Comparison of ENCODE assay signal across 23 cellular contexts in the genomic region with DNA sequence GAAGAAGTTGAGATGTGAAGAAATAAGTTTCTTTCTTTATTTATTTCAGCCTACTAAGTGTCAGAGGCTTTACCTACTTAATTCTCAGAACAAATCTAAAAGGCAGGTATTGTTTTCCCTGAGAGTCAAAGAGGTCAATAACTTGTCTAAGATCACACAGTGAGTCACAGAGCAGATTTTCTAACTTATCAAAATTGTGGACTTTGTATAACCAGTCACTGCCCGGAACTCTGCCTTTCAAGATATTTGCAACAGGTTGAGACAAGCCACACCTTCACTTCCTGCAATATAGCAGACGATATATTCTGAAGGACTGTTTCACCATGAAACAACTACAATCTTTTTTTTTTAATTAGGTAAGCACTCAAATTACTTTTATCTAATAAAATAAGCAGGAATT. TPM values are rescaled to one million over a fixed set of nuclear protein-coding genes. Genes with fewer than 3 reads are reported as not detected.
DNase-seq lines count a peak whose midpoint lies in the region; FAIRE-seq and TF ChIP-seq lines count a peak whose summit lies in the region.
"Had no signal": no experiment of that assay in that cellular context is flagged by ENCODE, and none has a peak within 500 bp of the region (broad histone marks: within the 10 kb centered on the region; RNA-seq: fewer than 3 reads in every experiment).

No MANE protein-coding gene starts in this region.

- H3K27me3 ChIP-seq in bronchial epithelial cell (ENCODE audit: control insufficient read depth, insufficient read depth, low read length), result no peaks in the 10 kb centered on the region
- H3K27me3 ChIP-seq in hepatocyte, result no peaks in the 10 kb centered on the region
- no peaks in the 10 kb centered on the region for H3K27me3 ChIP-seq in small intestine (ENCODE audit: control insufficient read depth in 2 of 2, insufficient read depth in 2 of 2, low read length in 2 of 2)

- H3K36me3 ChIP-seq in bronchial epithelial cell (ENCODE audit: control insufficient read depth, insufficient read depth, low read length) (no peaks in the 10 kb centered on the region), hepatocyte (replicated peaks; ENCODE audit: insufficient read depth, low read depth) (no peaks in the 10 kb centered on the region), small intestine (ENCODE audit: control insufficient read depth in 2 of 2, insufficient read depth in 2 of 2, low read length in 2 of 2) (no peaks in the 10 kb centered on the region)

- peak overlapping the region; percentile 38 for H3K4me2 ChIP-seq in hepatocyte
- H3K4me2 ChIP-seq: SK-N-SH had no signal

- no peaks in the 10 kb centered on the region for H3K79me2 ChIP-seq in hepatocyte

- no peak overlapping the region for H3K4me3 ChIP-seq in bronchial epithelial cell (ENCODE audit: low read depth, low read length)
- H3K4me3 ChIP-seq in hepatocyte, result no peak overlapping the region
- no peak overlapping the region for H3K4me3 ChIP-seq in small intestine (ENCODE audit: low read depth in 1 of 2, low read length in 2 of 2)

- H2AFZ ChIP-seq in hepatocyte, result no peak overlapping the region

- no peaks in the 10 kb centered on the region for H3K9me3 ChIP-seq in hepatocyte (ENCODE audit: low read depth)
- H3K9me3 ChIP-seq in small intestine (ENCODE audit: control insufficient read depth, low read depth), result no peaks in the 10 kb centered on the region
- H3K9me3 ChIP-seq: SK-N-SH had no signal

- H3K27ac ChIP-seq in hepatocyte, result peak overlapping the region; percentile 65
- H3K27ac ChIP-seq in small intestine (ENCODE audit: low read depth in 1 of 2, low read length in 1 of 2), result peak overlapping the region; percentile 41 to 70
- H3K27ac ChIP-seq: C4-2B had no signal

- H3K4me1 ChIP-seq in hepatocyte (ENCODE audit: insufficient read depth) (peaks cover 8% of the 10 kb centered on the region), small intestine (ENCODE audit: control insufficient read depth in 2 of 2, insufficient read depth in 1 of 2, low read depth in 1 of 2, low read length in 1 of 2) (no peaks in the 10 kb centered on the region)

- DNase-seq in HPDE6-E6E7 (ENCODE audit: extremely low spot score) (peak; percentile 58), bronchial epithelial cell (ENCODE audit: low read depth) (peak; percentile 97), hepatocyte (ENCODE audit: low spot score) (peak; percentile 50), small intestine (peak; percentile 93), amniotic stem cell (lab: John Stamatoyannopoulos, UW) (no peak), cerebellum (ENCODE audit: low spot score) (no peak)
- DNase-seq in stimulated activated CD4-positive, alpha-beta T cell treated with anti-CD3 and anti-CD28 coated beads, Interleukin-4, amount 100 ng/mL, for 24 hours, result no peak
- DNase-seq: AML-193; Calu3; CD8-positive, alpha-beta memory T cell; GF-D8; Karpas-422; NCI-H1694; NCI-H2081 treated with DMSO at 0.1 percent for 48 hours; NCI-H446 treated with DMSO at 0.1 percent for 48 hours; NCI-H526 treated with DMSO at 0.1 percent for 48 hours; PC-3; SIG-M5; SK-N-SH had no signal

- H4K20me1 ChIP-seq in hepatocyte (ENCODE audit: insufficient read depth, poor library complexity, severe bottlenecking), result no peaks in the 10 kb centered on the region

- TF ChIP-seq CTCF in bronchial epithelial cell (IDR thresholded peaks at IDR 0.05; ENCODE audit: insufficient read depth, low read length, severe bottlenecking) (no peak), hepatocyte (IDR thresholded peaks at IDR 0.05; ENCODE audit: poor library complexity) (no peak)

- H3K9me2 ChIP-seq in hepatocyte (replicated peaks; ENCODE audit: insufficient read depth), result no peaks in the 10 kb centered on the region
- H3K9me2 ChIP-seq: SK-N-SH had no signal

- WGBS in hepatocyte (ENCODE audit: low lambda C conversion rate, missing lambda C conversion rate), result 61% methylated on average over 2 of the region's 2 CpGs
- 16 to 59% (median 33%) methylated on average over 2 of the region's 2 CpGs for WGBS in small intestine, 3 donors

- FAIRE-seq in bronchial epithelial cell (lab: Jason Lieb, UNC) (no peak), small intestine (lab: Jason Lieb, UNC) (no peak)
- FAIRE-seq: GM19239, H1 had no signal

RNA-seq across cellular contexts. Expression of a gene that starts 10.5 kb away (rescaled TPM):
- total RNA-seq in bronchial epithelial cell (0.13 and 0.26 TPM in 2 replicates), hepatocyte (0.97 and 2.8 TPM in 2 replicates), cerebellum (not detected)
- polyA plus RNA-seq in hepatocyte (0.61 and 0.93 TPM in 2 replicates), small intestine (10 to 100 TPM in 1 of 3 donors, 1 to 10 TPM in 1, not detected in 1; 1.1 to 28.2 TPM)
- total RNA-seq: Calu3; CD8-positive, alpha-beta memory T cell; H1; PC-3 had no signal
- polyA plus RNA-seq: CD8-positive, alpha-beta memory T cell; H1 had no signal

RNA-seq across cellular contexts. Expression of a gene that starts 20.8 kb away (rescaled TPM):
- total RNA-seq in bronchial epithelial cell (not detected in 2 replicates), hepatocyte (0.57 and 0.96 TPM in 2 replicates), cerebellum (not detected)
- polyA plus RNA-seq in hepatocyte (0.16 and 0.60 TPM in 2 replicates), small intestine (1 to 10 TPM in 1 of 3 donors, not detected in 2; 3.3 TPM)
- total RNA-seq: Calu3; CD8-positive, alpha-beta memory T cell; H1; PC-3 had no signal
- polyA plus RNA-seq: AG04450; CD8-positive, alpha-beta memory T cell; H1 had no signal

RNA-seq across cellular contexts. Expression of a gene that starts 56.0 kb away (rescaled TPM):
- total RNA-seq in bronchial epithelial cell (68.1 and 168 TPM in 2 replicates), hepatocyte (24.6 and 30.2 TPM in 2 replicates), cerebellum (not detected)
- polyA plus RNA-seq in hepatocyte (8.4 and 10.1 TPM in 2 replicates), small intestine (10 to 100 TPM in 1 of 3 donors, 1 to 10 TPM in 1, under 1 TPM in 1; 0.45 to 63.4 (median 4.6) TPM)
- total RNA-seq: CD8-positive, alpha-beta memory T cell; H1 had no signal
- polyA plus RNA-seq: CD8-positive, alpha-beta memory T cell; H1 had no signal

Comparison
In these comparisons a context has a peak if more than half of its experiments do, and no peak if none do; other contexts are left out.
1. DNase-seq: peak in HPDE6-E6E7 (single experiment), bronchial epithelial cell (single experiment), hepatocyte (single experiment) and small intestine (single experiment); none in stimulated activated CD4-positive, alpha-beta T cell treated with anti-CD3 and anti-CD28 coated beads, Interleukin-4, amount 100 ng/mL, for 24 hours (single experiment), amniotic stem cell (single experiment) and cerebellum (single experiment).
2. RNA of a gene that starts 56.0 kb away (total RNA-seq): 68.1 to 168 TPM in bronchial epithelial cell and 24.6 to 30.2 TPM in hepatocyte; not detected in cerebellum (single experiment); every median in the first group is over 10 times any median in the second.